In the genomic region with DNA sequence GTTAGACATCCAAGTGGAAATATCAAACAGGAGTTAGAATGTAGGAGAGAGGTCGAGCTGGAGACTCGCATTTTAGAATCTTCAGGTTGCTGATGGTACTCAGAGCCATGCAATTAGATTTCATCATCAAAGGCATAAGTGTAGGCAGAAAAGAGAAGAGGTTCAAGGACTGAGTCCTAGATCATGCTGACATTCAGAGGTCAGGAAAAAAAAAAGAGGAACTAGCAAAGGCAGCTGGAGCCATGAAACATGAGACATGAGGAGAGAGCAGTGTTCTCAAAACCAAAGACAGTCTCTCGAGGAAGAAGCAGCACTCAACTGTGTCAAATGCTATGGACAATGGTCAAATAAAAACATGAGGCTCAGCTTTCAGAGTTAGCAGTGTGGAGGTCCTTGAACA, we compare ENCODE assay signal across 8 cellular contexts. TPM values are rescaled to one million over a fixed set of nuclear protein-coding genes. Genes with fewer than 3 reads are reported as not detected.
DNase-seq lines count a peak whose midpoint lies in the region; ATAC-seq and TF ChIP-seq lines count a peak whose summit lies in the region.
"Had no signal": no experiment of that assay in that cellular context is flagged by ENCODE, and none has a peak within 500 bp of the region (broad histone marks: within the 10 kb centered on the region; RNA-seq: fewer than 3 reads in every experiment).

No MANE protein-coding gene starts in this region.

- no peaks in the 10 kb centered on the region for H3K27me3 ChIP-seq in uterus
- no peaks in the 10 kb centered on the region for H3K27me3 ChIP-seq in vagina

- H3K4me3 ChIP-seq in uterus (no peak overlapping the region), vagina (no peak overlapping the region)

- peak; percentile 78 for ATAC-seq in GM19395 (IDR thresholded peaks at IDR 0.05; ENCODE audit: unreplicated experiment)
- ATAC-seq in HG02938 (IDR thresholded peaks at IDR 0.05; ENCODE audit: unreplicated experiment), result peak; percentile 52

- no peaks in the 10 kb centered on the region for H3K4me1 ChIP-seq in uterus
- H3K4me1 ChIP-seq in vagina, result no peaks in the 10 kb centered on the region

- no peak overlapping the region for H3K27ac ChIP-seq in uterus
- no peak overlapping the region for H3K27ac ChIP-seq in vagina

- DNase-seq in NOMO-1 treated with DMSO at 0.1 percent for 48 hours (lab: John Stamatoyannopoulos, UW; ENCODE audit: unreplicated experiment) (peak; percentile 96), pons (ENCODE audit: low spot score) (peak; percentile 62), uterus (no peak), vagina (ENCODE audit: extremely low spot score in 2 of 2) (no peak), iPS-NIHi11 (ENCODE audit: low spot score) (no peak)
- DNase-seq: NCI-H1092 had no signal

- intact Hi-C loops in uterus (cut with DNase I; ENCODE audit: low total_unique reads), result no loop called here
- intact Hi-C loops in vagina (cut with DNase I), result no loop called here

- no peak for TF ChIP-seq CTCF in uterus (IDR thresholded peaks at IDR 0.05)
- no peak for TF ChIP-seq CTCF in vagina (IDR thresholded peaks at IDR 0.05)

- H3K36me3 ChIP-seq in uterus, result no peaks in the 10 kb centered on the region
- no peaks in the 10 kb centered on the region for H3K36me3 ChIP-seq in vagina

- TF ChIP-seq POLR2A in uterus (IDR thresholded peaks at IDR 0.05), result no peak
- no peak for TF ChIP-seq POLR2A in vagina (IDR thresholded peaks at IDR 0.05)

- H3K9me3 ChIP-seq in uterus (no peaks in the 10 kb centered on the region), vagina (no peaks in the 10 kb centered on the region)

RNA-seq across cellular contexts. Expression of a gene that starts 12.4 kb away (rescaled TPM):
- total RNA-seq in uterus (10 to 100 TPM; 42.1 to 83.5 (median 48.7) TPM), vagina (40.0 TPM)

Comparison
In these comparisons a context has a peak if more than half of its experiments do, and no peak if none do; other contexts are left out.
1. DNase-seq: peak in NOMO-1 treated with DMSO at 0.1 percent for 48 hours (single experiment) and pons (single experiment); none in uterus (0 of 2), vagina (0 of 2) and iPS-NIHi11 (single experiment).